ENCODE assay signal across 3 cellular contexts in the genomic region with DNA sequence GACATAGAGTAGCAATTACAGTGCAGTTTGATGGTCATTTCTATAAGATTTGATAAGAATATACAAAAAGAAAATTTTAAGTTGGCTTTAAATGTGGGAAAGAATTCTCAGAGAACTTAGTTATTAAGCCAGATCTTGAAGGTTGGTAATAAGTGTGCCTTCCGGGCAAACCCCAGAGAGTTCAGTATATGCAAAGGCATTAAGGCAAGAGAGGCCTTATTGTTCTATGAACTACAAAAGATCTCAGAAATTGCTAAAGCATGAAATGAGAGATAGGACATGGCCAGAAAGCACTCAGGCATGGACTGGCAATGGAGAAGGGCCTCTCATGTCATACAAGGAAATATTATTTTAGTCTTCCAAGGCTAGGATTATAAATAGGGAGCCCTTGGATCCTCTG.
"Had no signal": no experiment of that assay in that cellular context is flagged by ENCODE, and none has a peak within 500 bp of the region (broad histone marks: within the 10 kb centered on the region; RNA-seq: fewer than 3 reads in every experiment).

No MANE protein-coding gene starts in this region.

- DNase-seq: H9, HCEC 1CT, IMR-90 had no signal
